Comparison of ENCODE assay signal across 8 cellular contexts in the genomic region with DNA sequence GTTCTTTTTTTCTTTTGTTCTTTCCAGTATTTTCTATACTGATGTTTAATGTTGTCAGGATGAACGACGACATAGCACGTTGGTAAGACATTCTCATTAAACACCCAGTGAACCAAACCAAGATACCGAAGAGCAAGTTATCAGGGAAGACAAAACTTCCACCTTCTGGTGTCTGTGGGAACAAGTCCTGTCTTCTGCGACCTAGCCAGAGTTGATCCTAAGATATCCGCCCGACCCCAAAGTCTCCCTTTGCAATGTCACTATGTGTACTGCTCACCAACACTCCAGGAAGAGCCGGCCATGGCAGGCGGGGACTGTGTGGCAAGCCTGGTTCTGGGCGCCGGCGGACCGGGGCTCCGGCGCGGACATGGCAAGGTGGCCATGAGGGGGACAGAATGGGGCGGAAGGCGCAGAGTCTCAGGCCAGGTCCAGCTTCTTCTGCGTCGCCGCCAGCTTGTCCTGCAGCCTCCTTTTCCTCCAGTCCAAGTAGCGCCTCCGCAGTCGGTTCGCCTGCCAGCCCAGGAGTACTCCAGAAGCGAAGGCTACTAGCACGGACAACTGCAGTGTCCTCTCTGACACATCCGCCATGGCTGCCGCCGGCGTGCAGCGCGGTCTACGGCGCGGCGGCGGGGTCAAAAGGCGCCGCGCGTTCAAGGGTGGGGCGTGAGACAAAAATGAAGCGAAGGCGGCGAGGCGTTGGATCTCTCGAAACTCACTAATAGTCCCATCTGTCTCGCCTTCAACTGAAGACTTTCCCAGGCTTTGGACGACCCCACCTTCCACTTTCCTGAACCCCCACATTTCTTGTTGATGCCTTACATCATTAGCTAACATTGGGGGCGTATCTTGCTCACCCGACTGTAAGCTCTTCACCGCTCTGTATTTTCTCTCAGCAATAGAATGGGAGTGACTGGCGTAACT. TPM values are rescaled to one million over a fixed set of nuclear protein-coding genes. Genes with fewer than 3 reads are reported as not detected.
DNase-seq lines count a peak whose midpoint lies in the region; ATAC-seq and TF ChIP-seq lines count a peak whose summit lies in the region.

A gene with protein sequence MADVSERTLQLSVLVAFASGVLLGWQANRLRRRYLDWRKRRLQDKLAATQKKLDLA (minus strand): TSS at position 610 of the 921 bp plus-strand sequence. CDS start 22 bp downstream, at position 588.

- H3K36me3 ChIP-seq in NT2/D1 (ENCODE audit: insufficient read depth, insufficient read length, low read length) = peaks cover 17% of the 10 kb centered on the region
- peaks cover 18% of the 10 kb centered on the region for H3K36me3 ChIP-seq in endodermal cell (ENCODE audit: control insufficient read depth, insufficient read depth, low read length)

- peak within 1 kb of the TSS; percentile 89 for H3K9ac ChIP-seq in NT2/D1 (ENCODE audit: insufficient read length, low read depth)
- H3K9ac ChIP-seq in endodermal cell (ENCODE audit: extremely low read depth, low read length, poor library complexity, severe bottlenecking) = peak within 1 kb of the TSS; percentile 56

- H3K27me3 Mint-ChIP-seq in endodermal cell (ENCODE audit: insufficient read depth) (peaks cover 9% of the 10 kb centered on the region), mesothelial cell of epicardium (ENCODE audit: low read depth) (peaks cover 19% of the 10 kb centered on the region)

- H3K9me3 ChIP-seq in NT2/D1 (ENCODE audit: insufficient read depth, low read length) (peaks cover 17% of the 10 kb centered on the region; the same call in 1 of the 2 replicates), endodermal cell (ENCODE audit: control insufficient read depth, low read length) (peaks cover 31% of the 10 kb centered on the region)

- H3K4me1 ChIP-seq in NT2/D1 (ENCODE audit: insufficient read depth, insufficient read length) (no peaks in the 10 kb centered on the region), endodermal cell (ENCODE audit: control insufficient read depth, insufficient read depth, low read length) (no peaks in the 10 kb centered on the region)

- H3K27ac Mint-ChIP-seq in endodermal cell (peak within 1 kb of the TSS; percentile 70), mesothelial cell of epicardium (peak within 1 kb of the TSS; percentile 89)

- H3K4me3 Mint-ChIP-seq in endodermal cell (peak within 1 kb of the TSS; percentile 70), mesothelial cell of epicardium (peak within 1 kb of the TSS; percentile 84)

- peak within 1 kb of the TSS; percentile 82 for H3K4me3 ChIP-seq in NT2/D1 (ENCODE audit: insufficient read length, low read depth)
- peak within 1 kb of the TSS; percentile 88 for H3K4me3 ChIP-seq in endodermal cell (ENCODE audit: low read length)

- H3K4me1 Mint-ChIP-seq in endodermal cell (no peaks in the 10 kb centered on the region), mesothelial cell of epicardium (peaks cover 4% of the 10 kb centered on the region)

- no peak within 1 kb of the TSS for H3K27ac ChIP-seq in endodermal cell (ENCODE audit: low read depth, low read length)

- peak; percentile 83 for DNase-seq in COLO668 (lab: John Stamatoyannopoulos, UW; ENCODE audit: unreplicated experiment)
- peak; percentile 58 for DNase-seq in HPDE6-E6E7 (ENCODE audit: extremely low spot score)
- DNase-seq in NT2/D1 (ENCODE audit: low read depth, low spot score) = peak; percentile 23
- peak; percentile 70 for DNase-seq in activated CD8-positive, alpha-beta memory T cell treated with anti-CD3 and anti-CD28 coated beads, Interleukin-2, amount 50 U/mL, for 4 hours
- DNase-seq in endodermal cell = peak; percentile 90
- peak in 1 of 2 experiments; percentile 40 for DNase-seq in mesothelial cell of epicardium (ENCODE audit: low spot score in 2 of 2, unreplicated experiment in 2 of 2)
- DNase-seq in stimulated activated CD8-positive, alpha-beta memory T cell treated with anti-CD3 and anti-CD28 coated beads, Interleukin-2, amount 100 ng/mL, for 1 hour (ENCODE audit: low read depth in 2 of 2) = peak; percentile 21 to 31

- H3K36me3 Mint-ChIP-seq in endodermal cell (ENCODE audit: low read depth) (peaks cover 3% of the 10 kb centered on the region), mesothelial cell of epicardium (no peaks in the 10 kb centered on the region)

- H3K9me3 Mint-ChIP-seq in endodermal cell (peaks cover 37% of the 10 kb centered on the region), mesothelial cell of epicardium (peaks cover 9% of the 10 kb centered on the region)

- H3K27me3 ChIP-seq in NT2/D1 (ENCODE audit: insufficient read depth, insufficient read length) (no peaks in the 10 kb centered on the region), endodermal cell (ENCODE audit: control insufficient read depth, insufficient read depth, low read length, poor library complexity, severe bottlenecking) (no peaks in the 10 kb centered on the region)

- 1 to 3% methylated on average over 16 to 53 of the region's 54 CpGs for WGBS in endodermal cell (ENCODE audit: insufficient coverage in 1 of 2, insufficient read length in 1 of 2), 2 experiments

- no peak for TF ChIP-seq CTCF in endodermal cell (conservative IDR thresholded peaks at IDR 0.05)
- no peak for TF ChIP-seq CTCF in mesothelial cell of epicardium (IDR thresholded peaks at IDR 0.05; ENCODE audit: unreplicated experiment)

- peak; percentile 86 for ATAC-seq in GM19467 (IDR thresholded peaks at IDR 0.05; ENCODE audit: unreplicated experiment)

RNA-seq across cellular contexts. Expression of the gene that starts here (rescaled TPM):
- total RNA-seq in endodermal cell (10 to 100 TPM; 11.5 to 35.5 TPM), mesothelial cell of epicardium (6.9 to 10.1 TPM (median 7.6 TPM) in 3 replicates)
- polyA plus RNA-seq in endodermal cell (2013, experiment 1 of 2) = 19.4 TPM
- 20.5 TPM for polyA plus RNA-seq in endodermal cell (2013, experiment 2 of 2)
